9 cellular contexts compared by ENCODE assay signal in the genomic region with DNA sequence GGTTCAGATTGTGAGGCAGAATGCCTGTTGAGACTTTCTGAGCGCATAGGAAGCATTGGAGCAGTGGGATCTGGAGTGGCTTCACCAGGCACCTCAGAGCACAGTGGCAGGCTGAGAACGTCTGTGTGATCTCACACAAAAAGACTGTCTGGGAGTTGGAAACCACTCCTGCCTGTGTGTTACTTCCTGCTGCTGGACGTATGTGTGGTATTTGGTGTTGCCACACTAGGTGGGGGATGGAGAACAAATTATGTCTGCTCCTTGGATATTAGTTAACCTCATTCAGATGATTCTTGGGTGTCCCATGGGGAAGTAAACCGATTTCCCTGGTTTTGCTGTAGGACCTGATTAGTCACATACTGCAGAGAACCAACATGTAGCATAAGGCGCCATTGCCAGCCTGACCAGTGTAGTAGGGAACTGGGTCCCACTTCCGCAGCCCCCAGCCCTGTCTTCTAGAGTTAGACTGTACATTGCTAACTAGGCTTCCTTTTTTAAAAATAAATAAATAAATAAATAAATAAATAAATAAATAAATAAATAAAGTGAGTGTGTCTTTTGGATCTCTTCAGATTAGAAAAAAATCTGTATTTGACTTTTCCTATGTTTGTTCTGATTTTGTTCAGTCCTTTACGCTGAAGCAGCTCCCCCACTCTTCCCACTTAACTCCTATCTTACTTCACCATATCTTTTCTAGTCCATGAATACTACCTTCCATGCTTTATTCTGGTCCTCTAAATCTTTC. TPM values are rescaled to one million over a fixed set of nuclear protein-coding genes. Genes with fewer than 3 reads are reported as not detected.
DNase-seq lines count a peak whose midpoint lies in the region; ATAC-seq and TF ChIP-seq lines count a peak whose summit lies in the region.
"Had no signal": no experiment of that assay in that cellular context is flagged by ENCODE, and none has a peak within 500 bp of the region (broad histone marks: within the 10 kb centered on the region; RNA-seq: fewer than 3 reads in every experiment).

No MANE protein-coding gene starts in this region.

- peak; percentile 74 for DNase-seq in DND-41
- peak; percentile 92 to 93 for DNase-seq in Kasumi-1 (lab: John Stamatoyannopoulos, UW)
- DNase-seq in breast epithelium (ENCODE audit: low spot score in 2 of 2), result peak in 1 of 2 donors; percentile 53
- peak; percentile 85 for DNase-seq in myocyte (ENCODE audit: low read depth)
- no peak for DNase-seq in effector CD8-positive, alpha-beta T cell (lab: John Stamatoyannopoulos, UW)
- DNase-seq in activated CD8-positive, alpha-beta memory T cell treated with anti-CD3 and anti-CD28 coated beads, Interleukin-2, amount 50 U/mL, for 48 hours, result no peak

- H3K27ac ChIP-seq in DND-41 (ENCODE audit: low read length), result peak overlapping the region; percentile 97
- peak overlapping the region; percentile 36 to 54 for H3K27ac ChIP-seq in breast epithelium

- H2AFZ ChIP-seq in DND-41 (ENCODE audit: low read depth, low read length), result no peak overlapping the region

- peaks cover 90% of the 10 kb centered on the region for H3K79me2 ChIP-seq in DND-41 (ENCODE audit: insufficient read depth, low read length)

- no peak for TF ChIP-seq POLR2A in breast epithelium (IDR thresholded peaks at IDR 0.05)

- H3K9me3 ChIP-seq in DND-41 (ENCODE audit: insufficient read depth, low read length, severe bottlenecking) (no peaks in the 10 kb centered on the region), breast epithelium (no peaks in the 10 kb centered on the region)

- TF ChIP-seq CTCF in DND-41 (IDR thresholded peaks at IDR 0.05; ENCODE audit: borderline replicate concordance, extremely low read depth, low read length, poor library complexity, severe bottlenecking), result no peak
- TF ChIP-seq CTCF in breast epithelium (IDR thresholded peaks at IDR 0.05), result no peak

- ATAC-seq in DND-41 (ENCODE audit: insufficient read depth, low read depth) (peak; percentile 58), GM21390 (IDR thresholded peaks at IDR 0.05; ENCODE audit: unreplicated experiment) (no peak), HG02938 (IDR thresholded peaks at IDR 0.05; ENCODE audit: unreplicated experiment) (no peak)
- ATAC-seq: T-cell had no signal

- no peaks in the 10 kb centered on the region for H3K27me3 ChIP-seq in DND-41 (ENCODE audit: insufficient read depth, low read length, poor library complexity)
- H3K27me3 ChIP-seq in breast epithelium, result no peaks in the 10 kb centered on the region

- intact Hi-C loops in breast epithelium (cut with DNase I; ENCODE audit: low total_unique reads), result no loop called here

- H3K4me1 ChIP-seq in DND-41 (ENCODE audit: insufficient read depth, low read length), result peaks cover 100% of the 10 kb centered on the region
- peaks cover 0 to 13% of the 10 kb centered on the region in 2 donors for H3K4me1 ChIP-seq in breast epithelium

- peaks cover 11% of the 10 kb centered on the region; the same call in 1 of the 2 replicates for H3K36me3 ChIP-seq in DND-41 (ENCODE audit: insufficient read depth, low read length)
- H3K36me3 ChIP-seq in breast epithelium, result no peaks in the 10 kb centered on the region

- peaks cover 39% of the 10 kb centered on the region for H4K20me1 ChIP-seq in DND-41 (ENCODE audit: insufficient read depth, low read length)

- H3K4me2 ChIP-seq in DND-41 (ENCODE audit: insufficient read depth, low read length), result peak overlapping the region; percentile 68

- H3K4me3 ChIP-seq in DND-41 (ENCODE audit: low read depth in 1 of 2, low read length in 2 of 2), result peak overlapping the region in 1 of 2 experiments; percentile 34; a peak in 2 of 4 replicates
- no peak overlapping the region for H3K4me3 ChIP-seq in breast epithelium

- peak overlapping the region; percentile 52 for H3K9ac ChIP-seq in DND-41 (ENCODE audit: low read depth, low read length)

RNA-seq across cellular contexts. Expression of a gene that starts 26.9 kb away (rescaled TPM):
- 10 to 100 TPM; 13.6 to 51.1 (median 45.9) TPM for total RNA-seq in breast epithelium
- total RNA-seq in myocyte, result 107 and 130 TPM in 2 replicates
- polyA plus RNA-seq in myocyte (2012), result 159 TPM

Comparison
In these comparisons a context has a peak if more than half of its experiments do, and no peak if none do; other contexts are left out.
1. DNase-seq: peak in DND-41 (single experiment), Kasumi-1 (2 of 2) and myocyte (single experiment); none in effector CD8-positive, alpha-beta T cell (single experiment) and activated CD8-positive, alpha-beta memory T cell treated with anti-CD3 and anti-CD28 coated beads, Interleukin-2, amount 50 U/mL, for 48 hours (single experiment).